Comparison of ENCODE assay signal across 13 cellular contexts in the genomic region with DNA sequence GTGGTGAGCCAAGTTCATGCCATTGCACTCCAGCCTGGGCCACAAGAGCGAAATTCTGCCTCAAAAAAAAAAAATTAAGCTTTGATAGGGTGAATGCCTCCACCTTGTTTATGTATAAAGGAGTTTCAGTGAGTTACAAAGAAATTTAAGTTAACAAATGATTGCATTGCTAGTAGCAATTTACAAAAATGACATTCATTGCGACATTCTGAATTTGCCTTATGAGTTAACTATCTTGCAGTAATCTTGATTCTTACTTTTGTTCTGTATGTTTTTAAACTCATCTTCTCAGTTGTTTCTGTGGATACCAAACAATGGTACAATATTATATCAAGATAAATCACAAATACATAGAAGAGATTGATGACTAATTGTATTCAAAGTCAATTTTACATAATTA.
"Had no signal": no experiment of that assay in that cellular context is flagged by ENCODE, and none has a peak within 500 bp of the region (broad histone marks: within the 10 kb centered on the region; RNA-seq: fewer than 3 reads in every experiment).

No MANE protein-coding gene starts in this region.

- H3K36me3 ChIP-seq: esophagus muscularis mucosa, left lung, ovary had no signal

- DNase-seq: activated naive CD4-positive, alpha-beta T cell treated with Interleukin-2 at 50 U/mL for 16 hours; activated naive CD8-positive, alpha-beta T cell treated with anti-CD3 and anti-CD28 coated beads, Interleukin-2, amount 50 U/mL, for 24 hours; foreskin melanocyte; left lung; nephron progenitor cell; T1000 had no signal

- H3K27me3 Mint-ChIP-seq: activated CD4-positive, alpha-beta memory T cell treated with anti-CD3 and anti-CD28 coated beads, Interleukin-2, amount 10 ng/mL, durations not matched to agents 7 days and 5 days; activated naive CD8-positive, alpha-beta T cell treated with anti-CD3 and anti-CD28 coated beads, Interleukin-2, amount 50 U/mL, for 24 hours; central memory CD8-positive, alpha-beta T cell; memory B cell; T-cell had no signal

- H3K9me3 Mint-ChIP-seq: activated CD4-positive, alpha-beta memory T cell treated with anti-CD3 and anti-CD28 coated beads, Interleukin-2, amount 10 ng/mL, durations not matched to agents 7 days and 5 days; activated naive CD8-positive, alpha-beta T cell treated with anti-CD3 and anti-CD28 coated beads, Interleukin-2, amount 50 U/mL, for 24 hours; central memory CD8-positive, alpha-beta T cell; memory B cell; nephron progenitor cell; T-cell had no signal

- H3K27ac ChIP-seq: esophagus muscularis mucosa, left lung, ovary had no signal

- H3K4me1 ChIP-seq: left lung had no signal

- H3K36me3 Mint-ChIP-seq: memory B cell had no signal

- H3K27me3 ChIP-seq: esophagus muscularis mucosa, left lung, ovary had no signal

- H3K9me3 ChIP-seq: esophagus muscularis mucosa, left lung, ovary had no signal

- FAIRE-seq: islet of Langerhans had no signal

- H3K4me3 Mint-ChIP-seq: activated CD4-positive, alpha-beta memory T cell treated with anti-CD3 and anti-CD28 coated beads, Interleukin-2, amount 10 ng/mL, durations not matched to agents 7 days and 5 days; activated naive CD8-positive, alpha-beta T cell treated with anti-CD3 and anti-CD28 coated beads, Interleukin-2, amount 50 U/mL, for 24 hours; central memory CD8-positive, alpha-beta T cell; memory B cell; nephron progenitor cell; T-cell had no signal

- H3K4me1 Mint-ChIP-seq: central memory CD8-positive, alpha-beta T cell; memory B cell had no signal

- H3K4me3 ChIP-seq: esophagus muscularis mucosa, left lung, ovary had no signal

- H3K27ac Mint-ChIP-seq: activated CD4-positive, alpha-beta memory T cell treated with anti-CD3 and anti-CD28 coated beads, Interleukin-2, amount 10 ng/mL, durations not matched to agents 7 days and 5 days; activated naive CD8-positive, alpha-beta T cell treated with anti-CD3 and anti-CD28 coated beads, Interleukin-2, amount 50 U/mL, for 24 hours; memory B cell; T-cell had no signal
